ENCODE assay signal across 24 cellular contexts in the genomic region with DNA sequence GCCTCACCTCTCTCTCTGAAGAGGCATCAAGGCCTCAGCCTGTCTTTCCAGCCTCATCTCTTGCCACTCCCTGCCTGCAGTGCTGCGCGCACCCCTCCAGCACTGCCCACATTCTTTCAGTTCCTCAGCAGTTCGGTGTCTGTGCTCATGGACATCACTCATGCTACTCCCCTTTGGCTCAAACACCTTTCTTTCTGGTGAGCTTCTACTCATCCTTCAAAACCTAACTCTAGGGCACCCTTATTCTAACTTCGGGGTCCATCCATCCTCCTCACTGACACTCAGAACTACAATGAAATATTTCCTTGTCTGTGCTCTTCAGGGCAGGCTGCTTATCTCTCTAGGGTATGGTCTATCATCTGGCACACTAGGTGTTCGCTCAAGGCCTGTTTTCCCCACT.
"Had no signal": no experiment of that assay in that cellular context is flagged by ENCODE, and none has a peak within 500 bp of the region (broad histone marks: within the 10 kb centered on the region; RNA-seq: fewer than 3 reads in every experiment).

No MANE protein-coding gene starts in this region.

- H3K27ac Mint-ChIP-seq: dendritic cell treated with granulocyte-macrophage colony-stimulating factor and Interleukin-4, amounts not matched to agents 40 ng/mL and 50 ng/mL, for 4 days; effector memory CD8-positive, alpha-beta T cell; endodermal cell had no signal

- H3K27me3 ChIP-seq: colonic mucosa, esophagus squamous epithelium, gastrocnemius medialis, heart right ventricle, left lung had no signal

- H3K36me3 Mint-ChIP-seq: mesothelial cell of epicardium had no signal

- H3K4me3 ChIP-seq: colonic mucosa, esophagus squamous epithelium, gastrocnemius medialis, heart right ventricle, left lung, lower lobe of right lung, mucosa of descending colon had no signal

- H3K27me3 Mint-ChIP-seq: dendritic cell treated with granulocyte-macrophage colony-stimulating factor and Interleukin-4, amounts not matched to agents 40 ng/mL and 50 ng/mL, for 4 days; effector memory CD8-positive, alpha-beta T cell had no signal

- H3K36me3 ChIP-seq: colonic mucosa, esophagus squamous epithelium, gastrocnemius medialis, heart right ventricle, left lung, lower lobe of right lung had no signal

- H3K9me3 ChIP-seq: colonic mucosa, esophagus squamous epithelium, gastrocnemius medialis, heart right ventricle, left lung, lower lobe of right lung, mucosa of descending colon had no signal

- H3K4me1 ChIP-seq: colonic mucosa, esophagus squamous epithelium, gastrocnemius medialis, left lung had no signal

- DNase-seq: colonic mucosa; cortex of kidney; effector CD8-positive, alpha-beta T cell; effector memory CD8-positive, alpha-beta T cell; endodermal cell; erythroblast; esophagus squamous epithelium; foreskin fibroblast; foreskin melanocyte; gastrocnemius medialis; glutamatergic neuron; head of caudate nucleus; heart right ventricle; hippocampal formation; left cardiac atrium; left lung; left ventricle myocardium superior; lower lobe of right lung; mesenchymal stem cell; mucosa of descending colon had no signal

- ATAC-seq: effector memory CD8-positive, alpha-beta T cell; esophagus mucosa; gastrocnemius medialis; left cardiac atrium; left lung; lower lobe of right lung; mucosa of descending colon had no signal

- H3K27ac ChIP-seq: colonic mucosa, epithelial cell of prostate, esophagus squamous epithelium, gastrocnemius medialis, heart right ventricle, left lung, lower lobe of right lung had no signal

- H3K9me3 Mint-ChIP-seq: mesothelial cell of epicardium had no signal

- H3K4me3 Mint-ChIP-seq: dendritic cell treated with granulocyte-macrophage colony-stimulating factor and Interleukin-4, amounts not matched to agents 40 ng/mL and 50 ng/mL, for 4 days; effector memory CD8-positive, alpha-beta T cell; endodermal cell; mesothelial cell of epicardium had no signal
